Comparison of ENCODE assay signal across 1 cellular context in the genomic region with DNA sequence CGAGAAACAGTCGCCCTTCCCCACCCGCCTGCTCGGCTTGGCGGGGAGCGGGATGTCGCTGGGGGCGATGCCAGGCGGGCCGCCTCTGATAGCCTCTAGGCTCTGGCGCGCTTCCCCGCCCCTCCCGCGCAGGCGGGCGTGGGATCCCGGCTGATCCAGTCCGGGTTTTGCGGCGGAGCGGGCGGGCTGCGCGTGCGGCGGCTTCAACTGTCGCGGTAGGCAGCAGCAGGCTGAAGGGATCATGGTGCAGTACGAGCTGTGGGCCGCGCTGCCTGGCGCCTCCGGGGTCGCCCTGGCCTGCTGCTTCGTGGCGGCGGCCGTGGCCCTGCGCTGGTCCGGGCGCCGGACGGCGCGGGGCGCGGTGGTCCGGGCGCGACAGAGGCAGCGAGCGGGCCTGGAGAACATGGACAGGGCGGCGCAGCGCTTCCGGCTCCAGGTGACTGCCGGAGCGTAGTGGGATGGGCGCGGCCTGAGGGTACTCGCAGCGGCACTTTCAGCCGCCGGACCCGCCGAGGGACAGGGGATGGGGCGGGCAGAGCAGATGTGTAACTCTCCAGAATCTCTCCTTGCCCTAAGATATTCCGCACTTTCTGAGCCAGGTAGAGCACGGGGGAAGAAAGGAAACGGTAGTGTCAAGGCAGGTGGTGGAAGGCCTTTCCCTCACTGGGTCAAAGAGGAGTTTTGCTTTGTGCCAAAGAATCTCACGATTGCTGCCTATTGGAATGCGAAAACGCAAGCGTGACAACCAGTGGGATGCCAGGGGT.
TF ChIP-seq lines count a peak whose summit lies in the region.

A gene (plus strand): TSS at position 210 of the 764 bp plus-strand sequence. CDS start 32 bp downstream, at position 242.

TF ChIP-seq in HepG2, 621 proteins besides CTCF, POLR2A, EP300 and RAD21 (continued from another document and continues in another):
- TF ChIP-seq, protein P1, sequence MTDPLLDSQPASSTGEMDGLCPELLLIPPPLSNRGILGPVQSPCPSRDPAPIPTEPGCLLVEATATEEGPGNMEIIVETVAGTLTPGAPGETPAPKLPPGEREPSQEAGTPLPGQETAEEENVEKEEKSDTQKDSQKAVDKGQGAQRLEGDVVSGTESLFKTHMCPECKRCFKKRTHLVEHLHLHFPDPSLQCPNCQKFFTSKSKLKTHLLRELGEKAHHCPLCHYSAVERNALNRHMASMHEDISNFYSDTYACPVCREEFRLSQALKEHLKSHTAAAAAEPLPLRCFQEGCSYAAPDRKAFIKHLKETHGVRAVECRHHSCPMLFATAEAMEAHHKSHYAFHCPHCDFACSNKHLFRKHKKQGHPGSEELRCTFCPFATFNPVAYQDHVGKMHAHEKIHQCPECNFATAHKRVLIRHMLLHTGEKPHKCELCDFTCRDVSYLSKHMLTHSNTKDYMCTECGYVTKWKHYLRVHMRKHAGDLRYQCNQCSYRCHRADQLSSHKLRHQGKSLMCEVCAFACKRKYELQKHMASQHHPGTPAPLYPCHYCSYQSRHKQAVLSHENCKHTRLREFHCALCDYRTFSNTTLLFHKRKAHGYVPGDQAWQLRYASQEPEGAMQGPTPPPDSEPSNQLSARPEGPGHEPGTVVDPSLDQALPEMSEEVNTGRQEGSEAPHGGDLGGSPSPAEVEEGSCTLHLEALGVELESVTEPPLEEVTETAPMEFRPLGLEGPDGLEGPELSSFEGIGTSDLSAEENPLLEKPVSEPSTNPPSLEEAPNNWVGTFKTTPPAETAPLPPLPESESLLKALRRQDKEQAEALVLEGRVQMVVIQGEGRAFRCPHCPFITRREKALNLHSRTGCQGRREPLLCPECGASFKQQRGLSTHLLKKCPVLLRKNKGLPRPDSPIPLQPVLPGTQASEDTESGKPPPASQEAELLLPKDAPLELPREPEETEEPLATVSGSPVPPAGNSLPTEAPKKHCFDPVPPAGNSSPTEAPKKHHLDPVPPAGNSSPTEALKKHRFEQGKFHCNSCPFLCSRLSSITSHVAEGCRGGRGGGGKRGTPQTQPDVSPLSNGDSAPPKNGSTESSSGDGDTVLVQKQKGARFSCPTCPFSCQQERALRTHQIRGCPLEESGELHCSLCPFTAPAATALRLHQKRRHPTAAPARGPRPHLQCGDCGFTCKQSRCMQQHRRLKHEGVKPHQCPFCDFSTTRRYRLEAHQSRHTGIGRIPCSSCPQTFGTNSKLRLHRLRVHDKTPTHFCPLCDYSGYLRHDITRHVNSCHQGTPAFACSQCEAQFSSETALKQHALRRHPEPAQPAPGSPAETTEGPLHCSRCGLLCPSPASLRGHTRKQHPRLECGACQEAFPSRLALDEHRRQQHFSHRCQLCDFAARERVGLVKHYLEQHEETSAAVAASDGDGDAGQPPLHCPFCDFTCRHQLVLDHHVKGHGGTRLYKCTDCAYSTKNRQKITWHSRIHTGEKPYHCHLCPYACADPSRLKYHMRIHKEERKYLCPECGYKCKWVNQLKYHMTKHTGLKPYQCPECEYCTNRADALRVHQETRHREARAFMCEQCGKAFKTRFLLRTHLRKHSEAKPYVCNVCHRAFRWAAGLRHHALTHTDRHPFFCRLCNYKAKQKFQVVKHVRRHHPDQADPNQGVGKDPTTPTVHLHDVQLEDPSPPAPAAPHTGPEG (CRISPR knock-in tag; IDR thresholded peaks at IDR 0.05): peak; percentile 96
- 0 out of 2 replicates have a peak, but pooled peaks have one; percentile 34 for TF ChIP-seq ZNF12 (CRISPR knock-in tag; IDR thresholded peaks at IDR 0.05)
- TF ChIP-seq, protein P2, sequence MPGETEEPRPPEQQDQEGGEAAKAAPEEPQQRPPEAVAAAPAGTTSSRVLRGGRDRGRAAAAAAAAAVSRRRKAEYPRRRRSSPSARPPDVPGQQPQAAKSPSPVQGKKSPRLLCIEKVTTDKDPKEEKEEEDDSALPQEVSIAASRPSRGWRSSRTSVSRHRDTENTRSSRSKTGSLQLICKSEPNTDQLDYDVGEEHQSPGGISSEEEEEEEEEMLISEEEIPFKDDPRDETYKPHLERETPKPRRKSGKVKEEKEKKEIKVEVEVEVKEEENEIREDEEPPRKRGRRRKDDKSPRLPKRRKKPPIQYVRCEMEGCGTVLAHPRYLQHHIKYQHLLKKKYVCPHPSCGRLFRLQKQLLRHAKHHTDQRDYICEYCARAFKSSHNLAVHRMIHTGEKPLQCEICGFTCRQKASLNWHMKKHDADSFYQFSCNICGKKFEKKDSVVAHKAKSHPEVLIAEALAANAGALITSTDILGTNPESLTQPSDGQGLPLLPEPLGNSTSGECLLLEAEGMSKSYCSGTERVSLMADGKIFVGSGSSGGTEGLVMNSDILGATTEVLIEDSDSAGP (CRISPR knock-in tag; IDR thresholded peaks at IDR 0.05; ENCODE audit: borderline replicate concordance): peak; percentile 57
- peak; percentile 72; the same call in 1 of the 2 replicates for TF ChIP-seq MED13 (CRISPR knock-in tag; IDR thresholded peaks at IDR 0.05)
- no peak for TF ChIP-seq NFIC (IDR thresholded peaks at IDR 0.05; ENCODE audit: low read length)
- TF ChIP-seq, protein P3, sequence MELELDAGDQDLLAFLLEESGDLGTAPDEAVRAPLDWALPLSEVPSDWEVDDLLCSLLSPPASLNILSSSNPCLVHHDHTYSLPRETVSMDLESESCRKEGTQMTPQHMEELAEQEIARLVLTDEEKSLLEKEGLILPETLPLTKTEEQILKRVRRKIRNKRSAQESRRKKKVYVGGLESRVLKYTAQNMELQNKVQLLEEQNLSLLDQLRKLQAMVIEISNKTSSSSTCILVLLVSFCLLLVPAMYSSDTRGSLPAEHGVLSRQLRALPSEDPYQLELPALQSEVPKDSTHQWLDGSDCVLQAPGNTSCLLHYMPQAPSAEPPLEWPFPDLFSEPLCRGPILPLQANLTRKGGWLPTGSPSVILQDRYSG (CRISPR knock-in tag; IDR thresholded peaks at IDR 0.05): peak; percentile 98
- no peak for TF ChIP-seq ZNF121 (CRISPR knock-in tag; IDR thresholded peaks at IDR 0.05)
- no peak; the same call in 1 of the 2 replicates for TF ChIP-seq ZZZ3 (CRISPR knock-in tag; IDR thresholded peaks at IDR 0.05; ENCODE audit: borderline replicate concordance)
- TF ChIP-seq ETV5 (CRISPR knock-in tag; IDR thresholded peaks at IDR 0.05; ENCODE audit: borderline replicate concordance): peak; percentile 32; the same call in 1 of the 2 replicates
- 0 out of 2 replicates have a peak, but pooled peaks have one; percentile 55 for TF ChIP-seq STAT5B (CRISPR knock-in tag; IDR thresholded peaks at IDR 0.05)
- TF ChIP-seq, protein P4, sequence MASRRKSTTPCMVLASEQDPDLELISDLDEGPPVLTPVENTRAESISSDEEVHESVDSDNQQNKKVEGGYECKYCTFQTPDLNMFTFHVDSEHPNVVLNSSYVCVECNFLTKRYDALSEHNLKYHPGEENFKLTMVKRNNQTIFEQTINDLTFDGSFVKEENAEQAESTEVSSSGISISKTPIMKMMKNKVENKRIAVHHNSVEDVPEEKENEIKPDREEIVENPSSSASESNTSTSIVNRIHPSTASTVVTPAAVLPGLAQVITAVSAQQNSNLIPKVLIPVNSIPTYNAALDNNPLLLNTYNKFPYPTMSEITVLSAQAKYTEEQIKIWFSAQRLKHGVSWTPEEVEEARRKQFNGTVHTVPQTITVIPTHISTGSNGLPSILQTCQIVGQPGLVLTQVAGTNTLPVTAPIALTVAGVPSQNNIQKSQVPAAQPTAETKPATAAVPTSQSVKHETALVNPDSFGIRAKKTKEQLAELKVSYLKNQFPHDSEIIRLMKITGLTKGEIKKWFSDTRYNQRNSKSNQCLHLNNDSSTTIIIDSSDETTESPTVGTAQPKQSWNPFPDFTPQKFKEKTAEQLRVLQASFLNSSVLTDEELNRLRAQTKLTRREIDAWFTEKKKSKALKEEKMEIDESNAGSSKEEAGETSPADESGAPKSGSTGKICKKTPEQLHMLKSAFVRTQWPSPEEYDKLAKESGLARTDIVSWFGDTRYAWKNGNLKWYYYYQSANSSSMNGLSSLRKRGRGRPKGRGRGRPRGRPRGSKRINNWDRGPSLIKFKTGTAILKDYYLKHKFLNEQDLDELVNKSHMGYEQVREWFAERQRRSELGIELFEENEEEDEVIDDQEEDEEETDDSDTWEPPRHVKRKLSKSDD (CRISPR knock-in tag; IDR thresholded peaks at IDR 0.05; ENCODE audit: low read depth): no peak
- TF ChIP-seq ZKSCAN5 (CRISPR knock-in tag; IDR thresholded peaks at IDR 0.05): no peak
- TF ChIP-seq KDM6A (CRISPR knock-in tag; IDR thresholded peaks at IDR 0.05; ENCODE audit: low read depth): 0 out of 2 replicates have a peak, but pooled peaks have one; percentile 36
- TF ChIP-seq ZNF367 (CRISPR knock-in tag; IDR thresholded peaks at IDR 0.05; ENCODE audit: borderline replicate concordance): peak; percentile 92; the same call in 1 of the 2 replicates
- TF ChIP-seq POLR2G (IDR thresholded peaks at IDR 0.05; ENCODE audit: low read depth, low read length): peak; percentile 64; the same call in 1 of the 2 replicates
- no peak for TF ChIP-seq SMARCC2 (IDR thresholded peaks at IDR 0.05)
- peak; percentile 88; the same call in 1 of the 2 replicates for TF ChIP-seq ZNF737 (CRISPR knock-in tag; IDR thresholded peaks at IDR 0.05; ENCODE audit: borderline replicate concordance)
- TF ChIP-seq, protein P5, sequence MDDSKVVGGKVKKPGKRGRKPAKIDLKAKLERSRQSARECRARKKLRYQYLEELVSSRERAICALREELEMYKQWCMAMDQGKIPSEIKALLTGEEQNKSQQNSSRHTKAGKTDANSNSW (CRISPR knock-in tag; IDR thresholded peaks at IDR 0.05; ENCODE audit: borderline replicate concordance): peak; percentile 58; the same call in 1 of the 2 replicates
- TF ChIP-seq NPAS2 (CRISPR knock-in tag; IDR thresholded peaks at IDR 0.05; ENCODE audit: borderline replicate concordance): no peak
- peak; percentile 66; the same call in 1 of the 2 replicates for TF ChIP-seq ZNF354B (CRISPR knock-in tag; IDR thresholded peaks at IDR 0.05)
- no peak for TF ChIP-seq ZBTB8A (CRISPR knock-in tag; IDR thresholded peaks at IDR 0.05; ENCODE audit: borderline replicate concordance, low read depth)
- TF ChIP-seq NONO (IDR thresholded peaks at IDR 0.05): no peak
- TF ChIP-seq NONO (CRISPR knock-in tag; conservative IDR thresholded peaks at IDR 0.05): 0 out of 2 replicates have a peak, but pooled peaks have one; percentile 27
- TF ChIP-seq, protein P6, sequence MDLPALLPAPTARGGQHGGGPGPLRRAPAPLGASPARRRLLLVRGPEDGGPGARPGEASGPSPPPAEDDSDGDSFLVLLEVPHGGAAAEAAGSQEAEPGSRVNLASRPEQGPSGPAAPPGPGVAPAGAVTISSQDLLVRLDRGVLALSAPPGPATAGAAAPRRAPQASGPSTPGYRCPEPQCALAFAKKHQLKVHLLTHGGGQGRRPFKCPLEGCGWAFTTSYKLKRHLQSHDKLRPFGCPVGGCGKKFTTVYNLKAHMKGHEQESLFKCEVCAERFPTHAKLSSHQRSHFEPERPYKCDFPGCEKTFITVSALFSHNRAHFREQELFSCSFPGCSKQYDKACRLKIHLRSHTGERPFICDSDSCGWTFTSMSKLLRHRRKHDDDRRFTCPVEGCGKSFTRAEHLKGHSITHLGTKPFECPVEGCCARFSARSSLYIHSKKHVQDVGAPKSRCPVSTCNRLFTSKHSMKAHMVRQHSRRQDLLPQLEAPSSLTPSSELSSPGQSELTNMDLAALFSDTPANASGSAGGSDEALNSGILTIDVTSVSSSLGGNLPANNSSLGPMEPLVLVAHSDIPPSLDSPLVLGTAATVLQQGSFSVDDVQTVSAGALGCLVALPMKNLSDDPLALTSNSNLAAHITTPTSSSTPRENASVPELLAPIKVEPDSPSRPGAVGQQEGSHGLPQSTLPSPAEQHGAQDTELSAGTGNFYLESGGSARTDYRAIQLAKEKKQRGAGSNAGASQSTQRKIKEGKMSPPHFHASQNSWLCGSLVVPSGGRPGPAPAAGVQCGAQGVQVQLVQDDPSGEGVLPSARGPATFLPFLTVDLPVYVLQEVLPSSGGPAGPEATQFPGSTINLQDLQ (CRISPR knock-in tag; IDR thresholded peaks at IDR 0.05): peak; percentile 77; the same call in 1 of the 2 replicates
- TF ChIP-seq JUND (CRISPR knock-in tag; IDR thresholded peaks at IDR 0.05): 0 out of 2 replicates have a peak, but pooled peaks have one; percentile 38
- TF ChIP-seq ZNF292 (CRISPR knock-in tag; IDR thresholded peaks at IDR 0.05; ENCODE audit: borderline replicate concordance, low read depth): 0 out of 2 replicates have a peak, but pooled peaks have one; percentile 52
- peak; percentile 38; the same call in 1 of the 2 replicates for TF ChIP-seq YEATS2 (CRISPR knock-in tag; IDR thresholded peaks at IDR 0.05; ENCODE audit: borderline replicate concordance)
- TF ChIP-seq TSC22D2 (CRISPR knock-in tag; IDR thresholded peaks at IDR 0.05; ENCODE audit: borderline replicate concordance): peak; percentile 96; the same call in 1 of the 2 replicates
- TF ChIP-seq, protein P7, sequence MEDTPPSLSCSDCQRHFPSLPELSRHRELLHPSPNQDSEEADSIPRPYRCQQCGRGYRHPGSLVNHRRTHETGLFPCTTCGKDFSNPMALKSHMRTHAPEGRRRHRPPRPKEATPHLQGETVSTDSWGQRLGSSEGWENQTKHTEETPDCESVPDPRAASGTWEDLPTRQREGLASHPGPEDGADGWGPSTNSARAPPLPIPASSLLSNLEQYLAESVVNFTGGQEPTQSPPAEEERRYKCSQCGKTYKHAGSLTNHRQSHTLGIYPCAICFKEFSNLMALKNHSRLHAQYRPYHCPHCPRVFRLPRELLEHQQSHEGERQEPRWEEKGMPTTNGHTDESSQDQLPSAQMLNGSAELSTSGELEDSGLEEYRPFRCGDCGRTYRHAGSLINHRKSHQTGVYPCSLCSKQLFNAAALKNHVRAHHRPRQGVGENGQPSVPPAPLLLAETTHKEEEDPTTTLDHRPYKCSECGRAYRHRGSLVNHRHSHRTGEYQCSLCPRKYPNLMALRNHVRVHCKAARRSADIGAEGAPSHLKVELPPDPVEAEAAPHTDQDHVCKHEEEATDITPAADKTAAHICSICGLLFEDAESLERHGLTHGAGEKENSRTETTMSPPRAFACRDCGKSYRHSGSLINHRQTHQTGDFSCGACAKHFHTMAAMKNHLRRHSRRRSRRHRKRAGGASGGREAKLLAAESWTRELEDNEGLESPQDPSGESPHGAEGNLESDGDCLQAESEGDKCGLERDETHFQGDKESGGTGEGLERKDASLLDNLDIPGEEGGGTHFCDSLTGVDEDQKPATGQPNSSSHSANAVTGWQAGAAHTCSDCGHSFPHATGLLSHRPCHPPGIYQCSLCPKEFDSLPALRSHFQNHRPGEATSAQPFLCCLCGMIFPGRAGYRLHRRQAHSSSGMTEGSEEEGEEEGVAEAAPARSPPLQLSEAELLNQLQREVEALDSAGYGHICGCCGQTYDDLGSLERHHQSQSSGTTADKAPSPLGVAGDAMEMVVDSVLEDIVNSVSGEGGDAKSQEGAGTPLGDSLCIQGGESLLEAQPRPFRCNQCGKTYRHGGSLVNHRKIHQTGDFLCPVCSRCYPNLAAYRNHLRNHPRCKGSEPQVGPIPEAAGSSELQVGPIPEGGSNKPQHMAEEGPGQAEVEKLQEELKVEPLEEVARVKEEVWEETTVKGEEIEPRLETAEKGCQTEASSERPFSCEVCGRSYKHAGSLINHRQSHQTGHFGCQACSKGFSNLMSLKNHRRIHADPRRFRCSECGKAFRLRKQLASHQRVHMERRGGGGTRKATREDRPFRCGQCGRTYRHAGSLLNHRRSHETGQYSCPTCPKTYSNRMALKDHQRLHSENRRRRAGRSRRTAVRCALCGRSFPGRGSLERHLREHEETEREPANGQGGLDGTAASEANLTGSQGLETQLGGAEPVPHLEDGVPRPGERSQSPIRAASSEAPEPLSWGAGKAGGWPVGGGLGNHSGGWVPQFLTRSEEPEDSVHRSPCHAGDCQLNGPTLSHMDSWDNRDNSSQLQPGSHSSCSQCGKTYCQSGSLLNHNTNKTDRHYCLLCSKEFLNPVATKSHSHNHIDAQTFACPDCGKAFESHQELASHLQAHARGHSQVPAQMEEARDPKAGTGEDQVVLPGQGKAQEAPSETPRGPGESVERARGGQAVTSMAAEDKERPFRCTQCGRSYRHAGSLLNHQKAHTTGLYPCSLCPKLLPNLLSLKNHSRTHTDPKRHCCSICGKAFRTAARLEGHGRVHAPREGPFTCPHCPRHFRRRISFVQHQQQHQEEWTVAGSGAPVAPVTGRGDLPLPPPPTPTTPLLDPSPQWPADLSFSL (CRISPR knock-in tag; IDR thresholded peaks at IDR 0.05): no peak
